Comparison of ENCODE assay signal across 16 cellular contexts in the genomic region with DNA sequence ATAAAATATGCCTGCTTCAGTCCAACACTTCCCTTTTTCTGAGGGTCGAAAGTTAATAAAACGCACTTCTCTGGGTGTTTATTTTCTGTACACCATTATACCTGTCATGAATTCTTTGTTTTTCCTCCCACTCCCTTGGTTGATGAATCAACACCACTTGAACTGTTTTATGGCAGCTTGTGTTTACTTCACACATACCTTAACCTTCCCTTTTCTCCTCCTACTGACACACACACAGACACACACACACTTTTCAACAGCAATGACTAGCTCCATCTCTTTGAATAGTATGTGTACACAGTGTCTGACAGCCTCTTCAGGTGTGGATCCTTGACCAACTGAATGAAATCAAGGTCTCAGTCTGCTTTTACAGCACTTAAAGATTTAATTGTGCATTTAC.
DNase-seq lines count a peak whose midpoint lies in the region; ATAC-seq and TF ChIP-seq lines count a peak whose summit lies in the region.
"Had no signal": no experiment of that assay in that cellular context is flagged by ENCODE, and none has a peak within 500 bp of the region (broad histone marks: within the 10 kb centered on the region; RNA-seq: fewer than 3 reads in every experiment).

No MANE protein-coding gene starts in this region.

- DNase-seq in DMS53 (lab: John Stamatoyannopoulos, UW) (peak; percentile 98), NCI-H187 (lab: John Stamatoyannopoulos, UW) (peak; percentile 40 to 41), SW480 (ENCODE audit: low spot score) (peak; percentile 65), kidney tubule cell (ENCODE audit: low spot score) (peak; percentile 45), T1000 (lab: John Stamatoyannopoulos, UW) (no peak)
- DNase-seq: activated CD4-positive, alpha-beta T cell treated with anti-CD3 and anti-CD28 coated beads for 36 hours; activated naive CD4-positive, alpha-beta T cell treated with anti-CD3 and anti-CD28 coated beads, Interleukin-2, amount 50 U/mL, for 16 hours; caudate nucleus; MG63; midbrain; occipital lobe; stimulated activated naive B cell treated with anti-CD40 and anti-IgM and Interleukin-4, amounts not matched to agents 10 μg/mL and 1 μg/mL and 100 μg/mL, for 72 hours; T-helper 17 cell had no signal

- ATAC-seq in HG03045 (IDR thresholded peaks at IDR 0.05; ENCODE audit: unreplicated experiment) (no peak), SK-N-SH treated with all-trans-retinoic acid at 6 μM for 48 hours (no peak), HG02678 (IDR thresholded peaks at IDR 0.05; ENCODE audit: unreplicated experiment) (no peak)
- ATAC-seq: activated CD4-positive, alpha-beta T cell treated with anti-CD3 and anti-CD28 coated beads for 36 hours; stimulated activated naive B cell treated with anti-CD40 and anti-IgM and Interleukin-4, amounts not matched to agents 10 μg/mL and 1 μg/mL and 100 μg/mL, for 72 hours; T-helper 17 cell had no signal

TF ChIP-seq in SK-N-SH treated with all-trans-retinoic acid at 6 μM for 48 hours, 23 proteins besides CTCF, POLR2A, EP300 and RAD21:
- TF ChIP-seq ZFP30 (CRISPR knock-in tag; IDR thresholded peaks at IDR 0.05) (no peak), TCF4 (CRISPR knock-in tag; IDR thresholded peaks at IDR 0.05; ENCODE audit: borderline replicate concordance) (no peak), ZNF565 (CRISPR knock-in tag; conservative IDR thresholded peaks at IDR 0.05; ENCODE audit: low read depth) (no peak), SNAI2 (CRISPR knock-in tag; IDR thresholded peaks at IDR 0.05) (no peak)
